1 cellular context compared by ENCODE assay signal in the genomic region with DNA sequence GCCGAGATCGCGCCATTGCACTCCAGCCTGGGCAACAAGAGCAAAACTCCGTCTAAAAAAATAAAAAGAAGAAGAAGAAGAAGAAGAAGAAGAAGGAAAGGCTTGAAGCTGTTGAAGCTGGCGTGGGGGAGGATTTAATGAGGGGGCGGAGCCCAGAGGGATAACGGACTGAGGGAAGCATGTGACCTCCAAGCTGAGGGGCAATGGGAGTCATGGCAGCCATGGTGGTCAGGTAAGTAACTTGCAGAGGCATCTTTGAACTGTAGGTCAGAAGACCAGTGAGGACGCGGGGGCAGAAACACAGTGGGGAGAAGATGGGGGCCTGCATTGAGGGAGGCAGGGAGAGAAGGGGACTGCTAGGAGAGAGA.
TF ChIP-seq lines count a peak whose summit lies in the region.

No MANE protein-coding gene starts in this region.

TF ChIP-seq in HEK293, 187 proteins besides CTCF, POLR2A, EP300 and RAD21 (continued from another document):
- TF ChIP-seq, protein P1, sequence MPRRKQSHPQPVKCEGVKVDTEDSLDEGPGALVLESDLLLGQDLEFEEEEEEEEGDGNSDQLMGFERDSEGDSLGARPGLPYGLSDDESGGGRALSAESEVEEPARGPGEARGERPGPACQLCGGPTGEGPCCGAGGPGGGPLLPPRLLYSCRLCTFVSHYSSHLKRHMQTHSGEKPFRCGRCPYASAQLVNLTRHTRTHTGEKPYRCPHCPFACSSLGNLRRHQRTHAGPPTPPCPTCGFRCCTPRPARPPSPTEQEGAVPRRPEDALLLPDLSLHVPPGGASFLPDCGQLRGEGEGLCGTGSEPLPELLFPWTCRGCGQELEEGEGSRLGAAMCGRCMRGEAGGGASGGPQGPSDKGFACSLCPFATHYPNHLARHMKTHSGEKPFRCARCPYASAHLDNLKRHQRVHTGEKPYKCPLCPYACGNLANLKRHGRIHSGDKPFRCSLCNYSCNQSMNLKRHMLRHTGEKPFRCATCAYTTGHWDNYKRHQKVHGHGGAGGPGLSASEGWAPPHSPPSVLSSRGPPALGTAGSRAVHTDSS (tag by site-specific recombination; IDR thresholded peaks at IDR 0.05) = peak; percentile 89
- TF ChIP-seq ZNF174 (tag by site-specific recombination; IDR thresholded peaks at IDR 0.05) (no peak), ZNF335 (tag by site-specific recombination; conservative IDR thresholded peaks at IDR 0.05) (no peak), SP3 (tag by site-specific recombination; IDR thresholded peaks at IDR 0.05) (peak; percentile 24; the same call in 1 of the 2 replicates), SP7 (tag by site-specific recombination; IDR thresholded peaks at IDR 0.05) (no peak), KLF16 (tag by site-specific recombination; IDR thresholded peaks at IDR 0.05) (peak; percentile 92), GLIS2 (tag by site-specific recombination; IDR thresholded peaks at IDR 0.05) (peak; percentile 68), ZBTB48 (tag by site-specific recombination; IDR thresholded peaks at IDR 0.05) (no peak; the same call in 1 of the 2 replicates), GLIS1 (tag by site-specific recombination; IDR thresholded peaks at IDR 0.05) (peak; percentile 66), KLF1 (tag by site-specific recombination; IDR thresholded peaks at IDR 0.05) (peak; percentile 54), WT1 (tag by site-specific recombination; IDR thresholded peaks at IDR 0.05) (peak; percentile 49; the same call in 1 of the 2 replicates), BCL11A (tag by site-specific recombination; IDR thresholded peaks at IDR 0.05; ENCODE audit: low read depth) (peak; percentile 56; the same call in 1 of the 2 replicates), YY2 (tag by site-specific recombination; IDR thresholded peaks at IDR 0.05) (peak; percentile 51), ZNF366 (tag by site-specific recombination; conservative IDR thresholded peaks at IDR 0.05) (peak; percentile 70), ZNF16 (tag by site-specific recombination; IDR thresholded peaks at IDR 0.05; ENCODE audit: low read depth) (no peak), OVOL3 (tag by site-specific recombination; IDR thresholded peaks at IDR 0.05) (peak; percentile 98), ZFP69B (tag by site-specific recombination; IDR thresholded peaks at IDR 0.05) (no peak)
